9 cellular contexts compared by ENCODE assay signal in the genomic region with DNA sequence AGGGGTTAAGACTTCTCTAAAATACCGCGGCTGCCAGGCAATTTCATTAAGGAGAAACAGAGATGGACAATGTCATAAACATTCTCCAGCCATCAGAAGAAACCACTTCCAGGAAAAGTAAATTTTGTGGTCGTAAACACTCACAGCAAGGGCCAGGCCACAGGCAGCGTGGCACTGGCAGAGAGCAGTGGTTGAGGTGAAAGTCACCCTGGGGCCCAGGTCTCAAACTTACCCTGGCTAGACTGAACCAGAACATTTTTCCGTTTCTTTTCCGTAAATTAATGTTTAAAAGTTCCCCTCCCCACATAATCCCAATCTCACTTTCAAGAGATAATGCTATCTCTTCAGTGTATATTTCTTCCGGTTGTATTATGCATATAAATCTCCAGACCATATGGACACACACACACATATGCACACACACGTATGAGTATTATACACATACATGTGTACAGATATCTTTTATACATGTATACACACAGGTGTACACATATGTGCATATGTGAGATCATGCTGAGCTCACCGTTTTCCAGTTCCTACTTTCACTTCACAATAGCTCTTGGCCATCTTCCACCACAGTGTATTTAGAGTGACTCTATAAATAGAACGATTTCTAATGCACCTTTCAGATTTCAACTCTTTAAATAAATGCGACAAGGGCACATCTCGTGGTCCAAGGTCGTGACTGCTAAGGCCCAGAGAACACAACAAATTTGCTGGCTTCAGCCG.
A peak's percentile ranks its signal among the peaks of the same experiment; 100 is the strongest.
DNase-seq lines count a peak whose midpoint lies in the region; ATAC-seq and TF ChIP-seq lines count a peak whose summit lies in the region.
"Had no signal": no experiment of that assay in that cellular context is flagged by ENCODE, and none has a peak within 500 bp of the region (broad histone marks: within the 10 kb centered on the region; RNA-seq: fewer than 3 reads in every experiment).

No MANE protein-coding gene starts in this region.

- no peak overlapping the region for H2AK5ac ChIP-seq in neuronal stem cell (ENCODE audit: low read depth, low read length)

- no peak overlapping the region for H2BK5ac ChIP-seq in neuronal stem cell (ENCODE audit: low read length)

- H3K4me3 Mint-ChIP-seq in Calu3 (ENCODE audit: low read depth, unreplicated experiment) (no peak overlapping the region), nephron progenitor cell (no peak overlapping the region)

- TF ChIP-seq CTCF in MM.1S (IDR thresholded peaks at IDR 0.05; ENCODE audit: low read length) (no peak), Calu3 (IDR thresholded peaks at IDR 0.05; ENCODE audit: unreplicated experiment) (no peak), nephron progenitor cell (IDR thresholded peaks at IDR 0.05) (no peak), upper lobe of left lung (IDR thresholded peaks at IDR 0.05) (no peak)

- no peaks in the 10 kb centered on the region for H4K20me1 ChIP-seq in MM.1S (ENCODE audit: insufficient read depth, low read length)

- H3K18ac ChIP-seq in neuronal stem cell (ENCODE audit: low read length): no peak overlapping the region

- H3K27me3 ChIP-seq in MM.1S (replicated peaks; ENCODE audit: insufficient read depth, low read length) (peaks cover 34% of the 10 kb centered on the region), neuronal stem cell (ENCODE audit: control insufficient read depth in 3 of 3, insufficient read depth in 3 of 3, low read depth in 1 of 3, low read length in 3 of 3) (no peaks in the 10 kb centered on the region), upper lobe of left lung (no peaks in the 10 kb centered on the region)

- H3K27ac ChIP-seq in MM.1S (ENCODE audit: low read length): peak overlapping the region; percentile 47; the same call in 1 of the 2 replicates
- no peak overlapping the region for H3K27ac ChIP-seq in neuronal stem cell (replicated peaks; ENCODE audit: low read length)
- no peak overlapping the region for H3K27ac ChIP-seq in upper lobe of left lung
- H3K27ac ChIP-seq: thoracic aorta had no signal

- no peak overlapping the region for H3K4ac ChIP-seq in neuronal stem cell (ENCODE audit: low read length)

- H3K79me2 ChIP-seq in MM.1S (ENCODE audit: low read length): no peaks in the 10 kb centered on the region

- no peak overlapping the region for H2BK120ac ChIP-seq in neuronal stem cell (ENCODE audit: low read depth, low read length)

- H3K9me3 ChIP-seq in MM.1S (replicated peaks; ENCODE audit: insufficient read depth, low read length) (no peaks in the 10 kb centered on the region), neuronal stem cell (replicated peaks in 1 of 2; ENCODE audit: control insufficient read depth in 2 of 2, insufficient read depth in 1 of 2, low read depth in 1 of 2, low read length in 2 of 2) (no peaks in the 10 kb centered on the region), upper lobe of left lung (no peaks in the 10 kb centered on the region)
- H3K9me3 ChIP-seq: thoracic aorta had no signal

- H3K4me1 ChIP-seq in MM.1S (ENCODE audit: low read length) (peaks cover 30% of the 10 kb centered on the region), neuronal stem cell (ENCODE audit: control insufficient read depth in 2 of 2, insufficient read depth in 1 of 2, low read depth in 1 of 2, low read length in 2 of 2) (peaks cover 0 to 5% of the 10 kb centered on the region in 2 donors), upper lobe of left lung (peaks cover 0 to 6% (median 0%) of the 10 kb centered on the region in 4 donors)

- TF ChIP-seq POLR2A in upper lobe of left lung (IDR thresholded peaks at IDR 0.05): no peak

- CTCF ChIA-PET in Calu3 (lab: Charles Lee): no interaction called here

- H3K14ac ChIP-seq in neuronal stem cell (ENCODE audit: low read length): no peak overlapping the region

- H2AFZ ChIP-seq in MM.1S (ENCODE audit: low read length): no peak overlapping the region
- H2AFZ ChIP-seq in neuronal stem cell (ENCODE audit: low read length): no peak overlapping the region

- H3K9ac ChIP-seq in MM.1S (ENCODE audit: low read length) (no peak overlapping the region; the same call in 1 of the 2 replicates), neuronal stem cell (ENCODE audit: low read depth, low read length, poor library complexity) (no peak overlapping the region)

- no peak overlapping the region for H4K91ac ChIP-seq in neuronal stem cell (ENCODE audit: low read depth, low read length, poor library complexity)

- H3K9me3 Mint-ChIP-seq in Calu3 (ENCODE audit: low read depth, unreplicated experiment) (no peaks in the 10 kb centered on the region), nephron progenitor cell (no peaks in the 10 kb centered on the region)

- intact Hi-C loops in Calu3 (cut with micrococcal nuclease; ENCODE audit: unreplicated experiment): loop anchor here (10.0 kb wide), 1 partner anchor 267 kb away; no protein-coding TSS in a partner anchor

- peaks cover 20% of the 10 kb centered on the region for H3F3A ChIP-seq in MM.1S (ENCODE audit: insufficient read depth, low read length)

- no peaks in the 10 kb centered on the region for H3K36me3 ChIP-seq in MM.1S (replicated peaks; ENCODE audit: insufficient read depth, low read length)
- no peaks in the 10 kb centered on the region for H3K36me3 ChIP-seq in neuronal stem cell (replicated peaks in 1 of 2; ENCODE audit: control insufficient read depth in 2 of 2, insufficient read depth in 2 of 2, low read length in 2 of 2)
- no peaks in the 10 kb centered on the region for H3K36me3 ChIP-seq in upper lobe of left lung
- H3K36me3 ChIP-seq: thoracic aorta had no signal

- H3K4me1 Mint-ChIP-seq in Calu3 (ENCODE audit: low read depth, unreplicated experiment) (peaks cover 9% of the 10 kb centered on the region), nephron progenitor cell (peaks cover 24% of the 10 kb centered on the region)

- H4K8ac ChIP-seq in neuronal stem cell (ENCODE audit: low read depth, low read length): no peak overlapping the region

- WGBS in neuronal stem cell (ENCODE audit: extremely low coverage in 2 of 2, insufficient read length in 2 of 2, insufficient replicate concordance in 1 of 2), 2 donors: no CpG with 5 or more reads among the region's 14 CpGs
- 53 to 57% methylated on average over 14 of the region's 14 CpGs for WGBS in upper lobe of left lung, 2 donors

- H3K27ac Mint-ChIP-seq in Calu3 (ENCODE audit: unreplicated experiment) (no peak overlapping the region), nephron progenitor cell (no peak overlapping the region)

- peak overlapping the region; percentile 76 for H2BK15ac ChIP-seq in neuronal stem cell (ENCODE audit: low read length)

- H3K36me3 Mint-ChIP-seq in Calu3 (ENCODE audit: insufficient read depth, unreplicated experiment) (peaks cover 9% of the 10 kb centered on the region), nephron progenitor cell (ENCODE audit: low read depth) (no peaks in the 10 kb centered on the region)

- no peak overlapping the region for H2BK12ac ChIP-seq in neuronal stem cell (ENCODE audit: low read length)

- peak; percentile 68 for ATAC-seq in GM18909 (IDR thresholded peaks at IDR 0.05; ENCODE audit: poor library complexity, unreplicated experiment)
- peak; percentile 59 for ATAC-seq in HG02571 (IDR thresholded peaks at IDR 0.05; ENCODE audit: unreplicated experiment)
- ATAC-seq in upper lobe of left lung (ENCODE audit: low FRiP score in 2 of 2): no peak

- no peak for TF ChIP-seq EP300 in upper lobe of left lung (IDR thresholded peaks at IDR 0.05)

- peaks cover 17% of the 10 kb centered on the region for H3K27me3 Mint-ChIP-seq in Calu3 (ENCODE audit: unreplicated experiment)
- peaks cover 33% of the 10 kb centered on the region for H3K27me3 Mint-ChIP-seq in nephron progenitor cell (ENCODE audit: low read depth, poor library complexity)

- H3K4me3 ChIP-seq in MM.1S (ENCODE audit: low read length): no peak overlapping the region
- no peak overlapping the region for H3K4me3 ChIP-seq in neuronal stem cell (ENCODE audit: low read length in 2 of 2)
- no peak overlapping the region for H3K4me3 ChIP-seq in upper lobe of left lung
- H3K4me3 ChIP-seq: thoracic aorta had no signal

- BruUV-seq in Calu3 (replicated peaks; lab: Mats Ljungman, UMichigan): no TSS peak

- H3K9me2 ChIP-seq in MM.1S (replicated peaks; ENCODE audit: insufficient read depth, low read length): no peaks in the 10 kb centered on the region

- no peaks in the 10 kb centered on the region for H3K79me1 ChIP-seq in neuronal stem cell (ENCODE audit: low read depth, low read length)

- no peak overlapping the region for H3K23ac ChIP-seq in neuronal stem cell (ENCODE audit: low read depth, low read length, poor library complexity)

- DNase-seq in MM.1S (peak; percentile 88), neuronal stem cell (ENCODE audit: low spot score) (no peak), Calu3 (no peak), GM03348 (ENCODE audit: low spot score) (no peak), nephron progenitor cell (no peak), upper lobe of left lung (no peak)

- peak overlapping the region; percentile 72 for H3K4me2 ChIP-seq in MM.1S (ENCODE audit: low read depth, low read length)
- H3K4me2 ChIP-seq in neuronal stem cell (ENCODE audit: insufficient read depth, low read length, poor library complexity, severe bottlenecking): no peak overlapping the region

Comparison
In these comparisons a context has a peak if more than half of its experiments do, and no peak if none do; other contexts are left out.
1. ATAC-seq: peak in GM18909 (single experiment) and HG02571 (single experiment); none in upper lobe of left lung (0 of 2).